Comparison of ENCODE assay signal across 2 cellular contexts in genomic region chr4:172706000-172706399, GRCh38.
TF ChIP-seq lines count a peak whose summit lies in the region.

No MANE protein-coding gene starts in this region.

TF ChIP-seq in SK-N-SH treated with all-trans-retinoic acid at 6 μM for 48 hours, 23 proteins besides CTCF, POLR2A, EP300 and RAD21 (continued from another document):
- TF ChIP-seq TSHZ2 (CRISPR knock-in tag; IDR thresholded peaks at IDR 0.05), result no peak
- no peak for TF ChIP-seq BACH2 (CRISPR knock-in tag; IDR thresholded peaks at IDR 0.05; ENCODE audit: borderline replicate concordance)
- no peak for TF ChIP-seq OSR1 (CRISPR knock-in tag; IDR thresholded peaks at IDR 0.05)

TF ChIP-seq in SK-N-SH, 30 proteins besides CTCF, POLR2A, EP300 and RAD21 (continued from another document):
- TF ChIP-seq REST (IDR thresholded peaks at IDR 0.05; ENCODE audit: low read depth, low read length), result no peak
- TF ChIP-seq GATA2 (CRISPR knock-in tag; IDR thresholded peaks at IDR 0.05), result no peak
- no peak for TF ChIP-seq JUND (IDR thresholded peaks at IDR 0.05)
- TF ChIP-seq TCF12 (IDR thresholded peaks at IDR 0.05), result no peak
- no peak for TF ChIP-seq SIN3A (IDR thresholded peaks at IDR 0.05; ENCODE audit: borderline replicate concordance, low read depth, low read length)
- no peak for TF ChIP-seq ELF1 (IDR thresholded peaks at IDR 0.05)
- TF ChIP-seq RXRA (IDR thresholded peaks at IDR 0.05; ENCODE audit: borderline replicate concordance, low read depth), result no peak
- no peak for TF ChIP-seq MAX (IDR thresholded peaks at IDR 0.05; ENCODE audit: low read depth)
- no peak for TF ChIP-seq USF2 (IDR thresholded peaks at IDR 0.05; ENCODE audit: borderline replicate concordance, low read depth, low read length)
- TF ChIP-seq ZBTB33 (IDR thresholded peaks at IDR 0.05; ENCODE audit: borderline replicate concordance, low read depth), result no peak
- TF ChIP-seq POLR2AphosphoS5 (IDR thresholded peaks at IDR 0.05; ENCODE audit: low read depth, low read length), result no peak
TF ChIP-seq in SK-N-SH: peak in this region for 0.
